8 cellular contexts compared by ENCODE assay signal in the genomic region with DNA sequence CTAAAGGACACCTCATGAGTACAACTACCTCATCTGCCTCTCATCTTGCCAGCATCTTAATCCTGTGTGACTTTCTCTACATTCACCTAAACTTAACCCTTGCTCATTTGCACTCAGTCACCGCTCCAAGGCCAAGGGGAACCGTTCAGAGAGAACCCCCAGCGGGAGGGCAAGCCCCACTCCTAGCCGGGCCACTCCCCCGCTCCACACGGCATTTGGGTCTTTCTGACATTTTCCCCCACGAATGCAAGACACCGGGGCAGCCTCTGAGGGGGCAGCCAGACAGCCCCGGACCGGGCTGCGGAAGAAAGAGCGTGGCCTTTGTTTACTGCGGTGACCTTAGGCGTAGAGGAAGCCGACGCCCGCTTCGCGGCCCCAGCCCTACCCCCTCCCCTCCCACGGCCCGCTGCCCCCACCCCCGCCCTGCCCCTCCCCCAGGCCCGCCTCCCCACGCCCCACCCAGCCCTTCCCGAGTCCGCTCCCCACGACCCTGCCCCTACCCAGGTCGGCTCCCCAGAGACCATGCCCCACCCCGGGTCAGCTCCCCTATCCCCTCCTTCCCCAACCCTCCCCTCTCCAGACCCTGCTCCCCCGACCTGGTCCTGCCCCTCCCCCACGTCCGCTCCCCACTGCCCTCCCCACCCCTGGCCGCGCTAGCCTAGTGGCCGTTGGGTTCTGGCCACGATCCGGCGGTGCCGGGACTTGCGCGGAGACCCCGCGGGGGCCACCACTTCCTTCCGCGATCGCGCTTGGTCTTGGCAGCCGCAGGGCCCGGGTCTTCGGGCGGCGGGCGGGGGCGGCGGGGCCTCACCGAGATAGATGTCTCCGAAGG.
DNase-seq lines count a peak whose midpoint lies in the region; TF ChIP-seq lines count a peak whose summit lies in the region.

No MANE protein-coding gene starts in this region.

- no peaks in the 10 kb centered on the region; the same call in 1 of the 2 replicates for H3F3A ChIP-seq in Loucy (ENCODE audit: low read depth)

- no peaks in the 10 kb centered on the region for H3K9me2 ChIP-seq in Loucy (replicated peaks; ENCODE audit: low read depth, low read length)

- peaks cover 50% of the 10 kb centered on the region for H3K36me3 Mint-ChIP-seq in activated T-cell treated with anti-CD3 and anti-CD28 coated beads, Interleukin-2, amount 50 U/mL, for 24 hours (ENCODE audit: low read depth)

- H3K27me3 Mint-ChIP-seq in activated T-cell treated with anti-CD3 and anti-CD28 coated beads, Interleukin-2, amount 50 U/mL, for 24 hours: no peaks in the 10 kb centered on the region

- H3K27me3 ChIP-seq in Loucy (ENCODE audit: insufficient read depth, low read length, poor library complexity, severe bottlenecking): peaks cover 7% of the 10 kb centered on the region
- no peaks in the 10 kb centered on the region for H3K27me3 ChIP-seq in neuron (ENCODE audit: insufficient read depth, low read length)

- H3K27ac Mint-ChIP-seq in activated T-cell treated with anti-CD3 and anti-CD28 coated beads, Interleukin-2, amount 50 U/mL, for 24 hours: peak overlapping the region; percentile 100

- H3K4me1 Mint-ChIP-seq in activated T-cell treated with anti-CD3 and anti-CD28 coated beads, Interleukin-2, amount 50 U/mL, for 24 hours (ENCODE audit: low read depth): peaks cover 52% of the 10 kb centered on the region

- peaks cover 53% of the 10 kb centered on the region for H4K20me1 ChIP-seq in Loucy (ENCODE audit: insufficient read depth, low read length, poor library complexity, severe bottlenecking)

- H3K4me2 ChIP-seq in Loucy (ENCODE audit: low read depth, low read length, poor library complexity, severe bottlenecking): peak overlapping the region; percentile 77

- no peaks in the 10 kb centered on the region for H3K9me3 Mint-ChIP-seq in activated T-cell treated with anti-CD3 and anti-CD28 coated beads, Interleukin-2, amount 50 U/mL, for 24 hours

- H2AFZ ChIP-seq in Loucy (ENCODE audit: low read length) (peak overlapping the region; percentile 93; the same call in 1 of the 2 replicates), neuron (ENCODE audit: low read depth, low read length) (no peak overlapping the region)

- peaks cover 56% of the 10 kb centered on the region for H3K79me2 ChIP-seq in Loucy (ENCODE audit: insufficient read depth, low read length)

- H3K9ac ChIP-seq in Loucy (ENCODE audit: low read depth, low read length, poor library complexity, severe bottlenecking): peak overlapping the region; percentile 96

- peak overlapping the region; percentile 93 for H3K4me3 Mint-ChIP-seq in activated T-cell treated with anti-CD3 and anti-CD28 coated beads, Interleukin-2, amount 50 U/mL, for 24 hours

- no peak for TF ChIP-seq CTCF in Loucy (conservative IDR thresholded peaks at IDR 0.05; ENCODE audit: low read length)
- no peak for TF ChIP-seq CTCF in fibroblast of pulmonary artery (IDR thresholded peaks at IDR 0.05; ENCODE audit: low read length, missing control alignments)

- H3K9me3 ChIP-seq in Loucy (ENCODE audit: insufficient read depth, low read depth, low read length): no peaks in the 10 kb centered on the region
- H3K9me3 ChIP-seq in neuron (ENCODE audit: low read length): peaks cover 2% of the 10 kb centered on the region

- peak overlapping the region; percentile 88 for H3K4me3 ChIP-seq in Loucy (ENCODE audit: low read length, poor library complexity, severe bottlenecking)
- peak overlapping the region; percentile 85 for H3K4me3 ChIP-seq in fibroblast of pulmonary artery (replicated peaks; ENCODE audit: low read depth, low read length)
- peak overlapping the region; percentile 58 for H3K4me3 ChIP-seq in neuron (ENCODE audit: low read length)

- H3K4me1 ChIP-seq in Loucy (ENCODE audit: insufficient read depth, low read length, poor library complexity, severe bottlenecking) (peaks cover 47% of the 10 kb centered on the region), neuron (ENCODE audit: insufficient read depth, low read length) (peaks cover 13% of the 10 kb centered on the region)

- peaks cover 7% of the 10 kb centered on the region; the same call in 1 of the 2 replicates for H3K36me3 ChIP-seq in Loucy (ENCODE audit: insufficient read depth, low read length)
- peaks cover 26% of the 10 kb centered on the region for H3K36me3 ChIP-seq in neuron (ENCODE audit: insufficient read depth, low read length)

- DNase-seq in DMS 273 (lab: John Stamatoyannopoulos, UW; ENCODE audit: unreplicated experiment): peak; percentile 56
- no peak for DNase-seq in DMS 273 treated with DMSO at 0.1 percent for 48 hours (lab: John Stamatoyannopoulos, UW)
- peak; percentile 68 for DNase-seq in activated T-cell treated with anti-CD3 and anti-CD28 coated beads, Interleukin-2, amount 50 U/mL, for 24 hours
- DNase-seq in fibroblast of pulmonary artery (ENCODE audit: low read depth): no peak
- DNase-seq in globus pallidus (ENCODE audit: low spot score): no peak
- DNase-seq in HCEC 1CT: no peak

Comparison
In these comparisons a context has a peak if more than half of its experiments do, and no peak if none do; other contexts are left out.
1. DNase-seq: peak in DMS 273 (single experiment) and activated T-cell treated with anti-CD3 and anti-CD28 coated beads, Interleukin-2, amount 50 U/mL, for 24 hours (single experiment); none in DMS 273 treated with DMSO at 0.1 percent for 48 hours (single experiment), fibroblast of pulmonary artery (single experiment), globus pallidus (single experiment) and HCEC 1CT (single experiment).
2. Peak in every context shown above with its lines, with median percentiles within 50 percentile points of each other: H3K4me3 ChIP-seq.